ENCODE assay signal across 8 cellular contexts in the genomic region with DNA sequence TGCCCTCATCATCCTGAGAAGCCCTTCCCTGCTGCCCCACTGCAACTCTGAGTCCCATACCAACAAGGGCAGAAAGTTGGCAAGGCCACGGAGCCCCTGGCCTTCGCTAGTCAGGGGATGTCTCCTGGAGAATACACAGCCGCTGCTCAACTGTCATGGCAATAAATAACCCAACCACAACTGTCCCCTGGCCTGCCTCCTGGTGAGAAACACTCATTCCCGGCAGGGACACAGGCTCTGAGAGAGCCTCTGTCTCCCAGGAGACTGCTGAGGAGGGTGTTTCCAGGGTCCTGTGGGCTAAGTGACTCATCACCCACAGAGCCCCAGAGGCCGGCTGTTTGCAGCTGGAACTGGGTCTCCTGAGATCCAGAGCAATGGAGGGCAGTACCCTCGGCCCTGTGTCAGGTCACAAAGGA.
DNase-seq lines count a peak whose midpoint lies in the region; ATAC-seq and TF ChIP-seq lines count a peak whose summit lies in the region.

No MANE protein-coding gene starts in this region.

- intact Hi-C loops in Panc1 (cut with micrococcal nuclease; ENCODE audit: unreplicated experiment) = no loop called here
- intact Hi-C loops in lower lobe of right lung (cut with DNase I) = no loop called here

- H3K4me1 ChIP-seq in Panc1 (ENCODE audit: control insufficient read depth, insufficient read depth, low read length) (no peaks in the 10 kb centered on the region), lower lobe of right lung (no peaks in the 10 kb centered on the region)

- TF ChIP-seq CTCF in Panc1 (IDR thresholded peaks at IDR 0.05) (no peak), lower lobe of right lung (IDR thresholded peaks at IDR 0.05) (no peak)

- no peak overlapping the region for H3K27ac Mint-ChIP-seq in activated naive CD4-positive, alpha-beta T cell treated with anti-CD3 and anti-CD28 coated beads, Interleukin-2, amount 50 U/mL, for 72 hours

- POLR2A ChIA-PET in Panc1 (lab: Charles Lee) = no interaction called here

- H3K4me3 ChIP-seq in Panc1 (ENCODE audit: low read depth in 2 of 2, low read length in 2 of 2) = no peak overlapping the region
- H3K4me3 ChIP-seq in lower lobe of right lung = no peak overlapping the region

- H3K27ac ChIP-seq in Panc1 (ENCODE audit: low read length) = no peak overlapping the region
- H3K27ac ChIP-seq in lower lobe of right lung = no peak overlapping the region

- ATAC-seq in GM18858 (IDR thresholded peaks at IDR 0.05; ENCODE audit: unreplicated experiment) (peak; percentile 52), HG02763 (IDR thresholded peaks at IDR 0.05; ENCODE audit: unreplicated experiment) (peak; percentile 74), Panc1 (peak; percentile 50; the same call in 1 of the 2 replicates), lower lobe of right lung (peak; percentile 28 to 61)
- ATAC-seq in activated naive CD4-positive, alpha-beta T cell treated with anti-CD3 and anti-CD28 coated beads, Interleukin-2, amount 50 U/mL, for 72 hours = no peak

- CTCF ChIA-PET in Panc1 (lab: Charles Lee) = no interaction called here

- no peaks in the 10 kb centered on the region for H3K36me3 Mint-ChIP-seq in activated naive CD4-positive, alpha-beta T cell treated with anti-CD3 and anti-CD28 coated beads, Interleukin-2, amount 50 U/mL, for 72 hours

- DNase-seq in Panc1 (ENCODE audit: low read depth, low spot score) (no peak), lower lobe of right lung (no peak), NCI-H526 (lab: John Stamatoyannopoulos, UW) (no peak), DMS79 (lab: John Stamatoyannopoulos, UW) (no peak), activated T-cell treated with anti-CD3 and anti-CD28 coated beads for 4 hours (no peak)
- DNase-seq in activated naive CD4-positive, alpha-beta T cell treated with anti-CD3 and anti-CD28 coated beads, Interleukin-2, amount 50 U/mL, for 72 hours (ENCODE audit: low spot score in 2 of 2) = no peak

- H3K27me3 ChIP-seq in Panc1 (ENCODE audit: control insufficient read depth, insufficient read depth, low read length) (peaks cover 2% of the 10 kb centered on the region; the same call in 1 of the 2 replicates), lower lobe of right lung (ENCODE audit: low read depth) (no peaks in the 10 kb centered on the region)

- in situ Hi-C loops in Panc1 (cut with HindIII; ENCODE audit: low pct_unique_long_range_greater_than_20kb, low sequenced_read_pairs) = no loop called here

- no peaks in the 10 kb centered on the region for H3K9me3 ChIP-seq in Panc1 (ENCODE audit: control insufficient read depth, insufficient read depth, low read depth, low read length)
- no peaks in the 10 kb centered on the region for H3K9me3 ChIP-seq in lower lobe of right lung

- no peaks in the 10 kb centered on the region for H3K36me3 ChIP-seq in Panc1 (ENCODE audit: control insufficient read depth, insufficient read depth, low read length)
- no peaks in the 10 kb centered on the region for H3K36me3 ChIP-seq in lower lobe of right lung

- no TSS peak for BruUV-seq in Panc1 (replicated peaks; lab: Mats Ljungman, UMichigan)

- H3K9me3 Mint-ChIP-seq in activated naive CD4-positive, alpha-beta T cell treated with anti-CD3 and anti-CD28 coated beads, Interleukin-2, amount 50 U/mL, for 72 hours = peaks cover 0 to 2% of the 10 kb centered on the region in 2 donors

Comparison
In these comparisons a context has a peak if more than half of its experiments do, and no peak if none do; other contexts are left out.
1. ATAC-seq: peak in GM18858 (single experiment), HG02763 (single experiment), Panc1 (single experiment) and lower lobe of right lung (2 of 2); none in activated naive CD4-positive, alpha-beta T cell treated with anti-CD3 and anti-CD28 coated beads, Interleukin-2, amount 50 U/mL, for 72 hours (0 of 2).